Comparison of ENCODE assay signal across 1 cellular context in the genomic region with DNA sequence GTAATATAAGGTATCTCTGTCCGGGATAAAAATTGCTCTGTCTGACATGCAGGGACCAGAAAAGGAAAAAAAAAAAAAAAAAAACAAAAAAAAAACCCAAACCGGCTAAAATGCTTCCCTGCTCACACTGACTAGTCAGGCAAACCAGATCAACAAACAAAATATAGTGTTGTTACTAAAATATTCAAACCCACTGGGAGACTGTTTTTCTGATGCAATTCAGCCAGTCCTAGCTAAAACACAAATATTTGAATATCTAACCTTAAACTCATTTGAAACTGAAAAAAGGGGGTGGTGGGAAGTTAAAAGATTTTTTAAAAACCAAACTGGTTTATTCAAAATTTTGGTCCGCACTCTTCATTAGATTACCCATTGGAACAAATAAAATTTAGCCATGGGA.
TF ChIP-seq lines count a peak whose summit lies in the region.

No MANE protein-coding gene starts in this region.

TF ChIP-seq in H1, 55 proteins besides CTCF, POLR2A, EP300 and RAD21:
- TF ChIP-seq, protein P1, sequence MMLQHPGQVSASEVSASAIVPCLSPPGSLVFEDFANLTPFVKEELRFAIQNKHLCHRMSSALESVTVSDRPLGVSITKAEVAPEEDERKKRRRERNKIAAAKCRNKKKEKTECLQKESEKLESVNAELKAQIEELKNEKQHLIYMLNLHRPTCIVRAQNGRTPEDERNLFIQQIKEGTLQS (IDR thresholded peaks at IDR 0.05; ENCODE audit: insufficient read depth, low read depth, low read length) = no peak
- no peak for TF ChIP-seq POLR2AphosphoS5 (IDR thresholded peaks at IDR 0.05; ENCODE audit: low read depth, low read length)
